ENCODE assay signal across 19 cellular contexts in genomic region chrX:29470029-29470428, GRCh38.
DNase-seq lines count a peak whose midpoint lies in the region; ATAC-seq, FAIRE-seq and TF ChIP-seq lines count a peak whose summit lies in the region.
"Had no signal": no experiment of that assay in that cellular context is flagged by ENCODE, and none has a peak within 500 bp of the region (broad histone marks: within the 10 kb centered on the region; RNA-seq: fewer than 3 reads in every experiment).

No MANE protein-coding gene starts in this region.

- no peak for ATAC-seq in GM18867 (IDR thresholded peaks at IDR 0.05; ENCODE audit: unreplicated experiment)

- FAIRE-seq in bronchial epithelial cell (lab: Jason Lieb, UNC), result no peak

- TF ChIP-seq CTCF in bronchial epithelial cell (IDR thresholded peaks at IDR 0.05; ENCODE audit: insufficient read depth, low read length, severe bottlenecking), result no peak

- H3K27me3 ChIP-seq in bronchial epithelial cell (ENCODE audit: control insufficient read depth, insufficient read depth, low read length), result no peaks in the 10 kb centered on the region
- H3K27me3 ChIP-seq: ascending aorta, colonic mucosa, vagina had no signal

- H3K36me3 ChIP-seq in bronchial epithelial cell (ENCODE audit: control insufficient read depth, insufficient read depth, low read length), result no peaks in the 10 kb centered on the region
- H3K36me3 ChIP-seq: ascending aorta, colonic mucosa, vagina had no signal

- DNase-seq in AG20443 (ENCODE audit: low spot score) (peak; percentile 14), M059J (ENCODE audit: low read depth) (peak; percentile 26), bronchial epithelial cell (ENCODE audit: low read depth) (peak; percentile 52), iris pigment epithelial cell (ENCODE audit: low read depth) (peak; percentile 81), nucleus accumbens (lab: John Stamatoyannopoulos, UW) (no peak), amygdala (lab: John Stamatoyannopoulos, UW) (no peak)
- no peak for DNase-seq in activated effector memory CD4-positive, alpha-beta T cell treated with anti-CD3 and anti-CD28 coated beads, Interleukin-2, amount 50 U/mL, for 16 hours
- DNase-seq: activated CD4-positive, alpha-beta T cell treated with anti-CD3 and anti-CD28 coated beads, Interleukin-2, amount 10 ng/mL, durations not matched to agents 24 days and 14 days; activated CD8-positive, alpha-beta memory T cell treated with anti-CD3 and anti-CD28 coated beads, Interleukin-2, amount 50 U/mL, for 48 hours; colonic mucosa; MV-4-11; NCI-H2081; occipital lobe; SK-N-SH; stimulated activated CD4-positive, alpha-beta T cell treated with anti-CD3 and anti-CD28 coated beads, Interleukin-4, amount 100 ng/mL, for 1 hour; substantia nigra had no signal

- H3K4me3 ChIP-seq in bronchial epithelial cell (ENCODE audit: low read depth, low read length), result no peak overlapping the region
- H3K4me3 ChIP-seq: ascending aorta, colonic mucosa, vagina had no signal

Comparison
In these comparisons a context has a peak if more than half of its experiments do, and no peak if none do; other contexts are left out.
1. DNase-seq: peak in AG20443 (single experiment), M059J (single experiment), bronchial epithelial cell (single experiment) and iris pigment epithelial cell (single experiment); none in activated effector memory CD4-positive, alpha-beta T cell treated with anti-CD3 and anti-CD28 coated beads, Interleukin-2, amount 50 U/mL, for 16 hours (single experiment), nucleus accumbens (0 of 56) and amygdala (0 of 56).